ENCODE assay signal across 35 cellular contexts in the genomic region with DNA sequence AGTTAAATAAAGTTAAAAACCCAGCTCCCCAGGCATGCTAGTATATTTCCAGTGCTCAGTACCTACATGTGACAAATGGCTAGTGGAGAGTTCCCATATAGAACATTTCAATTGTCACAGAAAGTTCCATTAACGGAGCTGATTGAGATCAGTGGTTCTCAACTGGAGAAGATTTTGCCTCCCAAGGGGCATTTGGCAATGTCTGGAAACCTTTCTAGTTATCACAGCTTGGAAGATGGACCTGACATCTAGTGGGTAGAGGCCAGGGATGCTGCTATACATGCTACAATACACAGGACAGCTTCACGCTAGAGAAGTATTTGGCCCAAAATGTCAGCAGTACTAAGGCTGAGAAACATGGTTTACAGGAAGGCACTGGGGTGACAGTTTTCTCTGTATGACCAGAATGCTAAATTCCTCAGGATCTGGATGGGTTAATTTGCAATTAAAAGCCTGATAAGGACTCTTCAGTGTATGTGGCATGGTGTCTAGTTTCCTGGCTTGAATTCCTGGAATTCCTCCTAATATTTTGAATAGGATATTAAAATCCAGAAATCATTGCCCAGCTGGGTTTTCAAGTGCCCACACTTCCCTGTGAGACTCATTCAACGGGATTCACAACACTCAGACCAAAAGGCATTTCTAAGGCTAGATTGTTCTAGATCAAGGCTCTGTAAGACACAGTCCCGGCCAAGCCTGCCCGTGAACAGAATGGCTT.
DNase-seq lines count a peak whose midpoint lies in the region; ATAC-seq, FAIRE-seq and TF ChIP-seq lines count a peak whose summit lies in the region.
"Had no signal": no experiment of that assay in that cellular context is flagged by ENCODE, and none has a peak within 500 bp of the region (broad histone marks: within the 10 kb centered on the region; RNA-seq: fewer than 3 reads in every experiment).

No MANE protein-coding gene starts in this region.

- TF ChIP-seq RAD21 in Ishikawa (IDR thresholded peaks at IDR 0.05; ENCODE audit: low read depth): no peak

- H3K36me3 Mint-ChIP-seq in Caco-2 (ENCODE audit: insufficient read depth, unreplicated experiment) (no peaks in the 10 kb centered on the region), endodermal cell (ENCODE audit: low read depth) (no peaks in the 10 kb centered on the region)
- no peaks in the 10 kb centered on the region for H3K36me3 Mint-ChIP-seq in naive thymus-derived CD4-positive, alpha-beta T cell
- H3K36me3 Mint-ChIP-seq: CD8-positive, alpha-beta memory T cell had no signal

- H3K4me1 Mint-ChIP-seq in Caco-2 (ENCODE audit: low read depth, unreplicated experiment) (peaks cover 36% of the 10 kb centered on the region), endodermal cell (peaks cover 32% of the 10 kb centered on the region)
- H3K4me1 Mint-ChIP-seq in naive thymus-derived CD4-positive, alpha-beta T cell: no peaks in the 10 kb centered on the region
- H3K4me1 Mint-ChIP-seq: B cell; CD8-positive, alpha-beta memory T cell; T-helper 17 cell had no signal

- peak overlapping the region; percentile 17 for H3K27ac Mint-ChIP-seq in Caco-2 (ENCODE audit: unreplicated experiment)
- H3K27ac Mint-ChIP-seq in endodermal cell: no peak overlapping the region
- H3K27ac Mint-ChIP-seq in naive thymus-derived CD4-positive, alpha-beta T cell: no peak overlapping the region
- H3K27ac Mint-ChIP-seq: activated T-cell treated with anti-CD3 and anti-CD28 coated beads, Interleukin-2, amount 50 U/mL, for 72 hours; B cell; dendritic cell treated with granulocyte-macrophage colony-stimulating factor and Interleukin-4, amounts not matched to agents 40 ng/mL and 50 ng/mL, for 4 days; T-helper 17 cell had no signal

- no peak overlapping the region for H3K9ac ChIP-seq in endodermal cell (ENCODE audit: extremely low read depth, low read length, poor library complexity, severe bottlenecking)
- no peak overlapping the region for H3K9ac ChIP-seq in mesendoderm (ENCODE audit: low read length)
- H3K9ac ChIP-seq: parathyroid adenoma had no signal

- no peak overlapping the region for H3K4me2 ChIP-seq in mesendoderm (ENCODE audit: low read length)
- H3K4me2 ChIP-seq: smooth muscle cell had no signal

- H2BK15ac ChIP-seq in mesendoderm (replicated peaks; ENCODE audit: low read depth): peak overlapping the region; percentile 5

- H3K79me2 ChIP-seq in mesendoderm (ENCODE audit: control insufficient read depth, insufficient read depth, low read length): no peaks in the 10 kb centered on the region
- H3K79me2 ChIP-seq: parathyroid adenoma had no signal

- peak overlapping the region; percentile 78 for H3K18ac ChIP-seq in mesendoderm (ENCODE audit: low read length)

- no peak for TF ChIP-seq POLR2A in upper lobe of left lung (IDR thresholded peaks at IDR 0.05)

- TF ChIP-seq EP300 in Ishikawa (IDR thresholded peaks at IDR 0.05; ENCODE audit: borderline replicate concordance): no peak
- no peak for TF ChIP-seq EP300 in upper lobe of left lung (IDR thresholded peaks at IDR 0.05)

- H3K27ac ChIP-seq in endodermal cell (ENCODE audit: low read depth, low read length): no peak overlapping the region
- peak overlapping the region; percentile 10 for H3K27ac ChIP-seq in mesendoderm (ENCODE audit: low read depth, low read length)
- H3K27ac ChIP-seq in upper lobe of left lung: no peak overlapping the region
- H3K27ac ChIP-seq in naive thymus-derived CD4-positive, alpha-beta T cell (ENCODE audit: low read depth, low read length): no peak overlapping the region
- H3K27ac ChIP-seq: esophagus muscularis mucosa, heart left ventricle, parathyroid adenoma, right atrium auricular region, SK-N-MC, stomach had no signal

- no peak overlapping the region for H4K5ac ChIP-seq in mesendoderm (ENCODE audit: low read length)

- no peaks in the 10 kb centered on the region for H3K79me1 ChIP-seq in mesendoderm (ENCODE audit: low read length)

- intact Hi-C loops in Caco-2 (cut with micrococcal nuclease; ENCODE audit: unreplicated experiment): no loop called here
- intact Hi-C loops in naive thymus-derived CD4-positive, alpha-beta T cell (cut with micrococcal nuclease): no loop called here

- DNase-seq in Caco-2 (no peak), endodermal cell (peak; percentile 49), mesendoderm (peak; percentile 72), SW480 (ENCODE audit: low spot score) (no peak), upper lobe of left lung (no peak), urothelium cell line (ENCODE audit: low spot score) (no peak)
- no peak for DNase-seq in naive thymus-derived CD4-positive, alpha-beta T cell
- DNase-seq: activated CD4-positive, alpha-beta T cell treated with anti-CD3 and anti-CD28 coated beads, Interleukin-2, amount 50 U/mL, for 4 hours; activated naive CD4-positive, alpha-beta T cell treated with Interleukin-2 at 50 U/mL for 16 hours; activated T-cell treated with anti-CD3 and anti-CD28 coated beads, Interleukin-2, amount 50 U/mL, for 72 hours; CD8-positive, alpha-beta memory T cell; central memory CD4-positive, alpha-beta T cell; foreskin fibroblast; heart left ventricle; KG1; NCI-H1105; NCI-H187 treated with DMSO at 0.1 percent for 48 hours; NCI-H2171; NCI-H510A; RPMI8226; stimulated activated CD4-positive, alpha-beta T cell treated with anti-CD3 and anti-CD28 coated beads, Interleukin-1b, Interleukin-23, amount 100 ng/mL, for 48 hours; stomach; T-helper 17 cell had no signal

- H3K27me3 ChIP-seq in Caco-2 (replicated peaks; ENCODE audit: control insufficient read depth, insufficient read depth, low read length): no peaks in the 10 kb centered on the region
- no peaks in the 10 kb centered on the region for H3K27me3 ChIP-seq in endodermal cell (ENCODE audit: control insufficient read depth, insufficient read depth, low read length, poor library complexity, severe bottlenecking)
- no peaks in the 10 kb centered on the region for H3K27me3 ChIP-seq in mesendoderm (ENCODE audit: insufficient read depth, low read length, poor library complexity)
- no peaks in the 10 kb centered on the region for H3K27me3 ChIP-seq in upper lobe of left lung
- H3K27me3 ChIP-seq in naive thymus-derived CD4-positive, alpha-beta T cell (ENCODE audit: control insufficient read depth in 2 of 2, insufficient read depth in 2 of 2, low read length in 2 of 2): no peaks in the 10 kb centered on the region
- H3K27me3 ChIP-seq: esophagus muscularis mucosa, right atrium auricular region had no signal

- CTCF ChIA-PET in Caco-2 (lab: Charles Lee): no interaction called here
- CTCF ChIA-PET in naive thymus-derived CD4-positive, alpha-beta T cell (lab: Charles Lee): no interaction called here

- H3K36me3 ChIP-seq in Caco-2 (ENCODE audit: control insufficient read depth, insufficient read depth, low read length) (no peaks in the 10 kb centered on the region), endodermal cell (ENCODE audit: control insufficient read depth, insufficient read depth, low read length) (no peaks in the 10 kb centered on the region), mesendoderm (ENCODE audit: control insufficient read depth, insufficient read depth, low read length) (no peaks in the 10 kb centered on the region), upper lobe of left lung (no peaks in the 10 kb centered on the region)
- H3K36me3 ChIP-seq in naive thymus-derived CD4-positive, alpha-beta T cell (ENCODE audit: control insufficient read depth in 2 of 3, insufficient read depth in 3 of 3, low read length in 3 of 3): no peaks in the 10 kb centered on the region
- H3K36me3 ChIP-seq: esophagus muscularis mucosa, heart left ventricle, right atrium auricular region, stomach had no signal

- WGBS in endodermal cell (ENCODE audit: insufficient coverage in 1 of 2, insufficient read length in 1 of 2), 2 experiments: 73 to 81% methylated on average over 4 to 5 of the region's 5 CpGs
- no CpG with 5 or more reads among the region's 5 CpGs for WGBS in mesendoderm (ENCODE audit: extremely low coverage, insufficient coverage, low lambda C conversion rate)
- WGBS in upper lobe of left lung, 2 donors: 65 to 72% methylated on average over 4 to 5 of the region's 5 CpGs

- POLR2A ChIA-PET in Caco-2 (lab: Charles Lee): no interaction called here
- POLR2A ChIA-PET in naive thymus-derived CD4-positive, alpha-beta T cell (lab: Charles Lee): interaction anchor here (0.7 kb wide), 1 partner anchor 50 kb away, joined by 5 read pairs; no protein-coding TSS in a partner anchor

- peaks cover 38% of the 10 kb centered on the region for H3K4me1 ChIP-seq in Caco-2
- H3K4me1 ChIP-seq in endodermal cell (ENCODE audit: control insufficient read depth, insufficient read depth, low read length): peaks cover 11% of the 10 kb centered on the region
- peaks cover 11% of the 10 kb centered on the region for H3K4me1 ChIP-seq in mesendoderm (ENCODE audit: control insufficient read depth, low read depth, low read length)
- H3K4me1 ChIP-seq in upper lobe of left lung: peaks cover 0 to 4% (median 0%) of the 10 kb centered on the region in 4 donors
- H3K4me1 ChIP-seq in naive thymus-derived CD4-positive, alpha-beta T cell (ENCODE audit: control insufficient read depth in 2 of 2, insufficient read depth in 2 of 2, low read length in 2 of 2): no peaks in the 10 kb centered on the region
- H3K4me1 ChIP-seq: esophagus muscularis mucosa, heart left ventricle, parathyroid adenoma, right atrium auricular region, stomach had no signal

- H3K9me3 ChIP-seq in Caco-2 (no peaks in the 10 kb centered on the region), endodermal cell (ENCODE audit: control insufficient read depth, low read length) (no peaks in the 10 kb centered on the region), upper lobe of left lung (no peaks in the 10 kb centered on the region)
- no peaks in the 10 kb centered on the region for H3K9me3 ChIP-seq in naive thymus-derived CD4-positive, alpha-beta T cell (ENCODE audit: control insufficient read depth in 2 of 3, low read length in 3 of 3)
- H3K9me3 ChIP-seq: esophagus muscularis mucosa, right atrium auricular region, stomach had no signal

- H4K8ac ChIP-seq in mesendoderm (ENCODE audit: low read depth, low read length): no peak overlapping the region

- H3K9me3 Mint-ChIP-seq in Caco-2 (ENCODE audit: unreplicated experiment) (no peaks in the 10 kb centered on the region), endodermal cell (no peaks in the 10 kb centered on the region)
- H3K9me3 Mint-ChIP-seq in naive thymus-derived CD4-positive, alpha-beta T cell: peaks cover 0 to 2% (median 0%) of the 10 kb centered on the region in 11 donors
- H3K9me3 Mint-ChIP-seq: activated T-cell treated with anti-CD3 and anti-CD28 coated beads, Interleukin-2, amount 50 U/mL, for 72 hours; CD8-positive, alpha-beta memory T cell; dendritic cell treated with granulocyte-macrophage colony-stimulating factor and Interleukin-4, amounts not matched to agents 40 ng/mL and 50 ng/mL, for 4 days; neural crest cell had no signal

- peak overlapping the region; percentile 84 for H3K4ac ChIP-seq in mesendoderm (ENCODE audit: low read depth, low read length)

- no TSS peak for BruUV-seq in Caco-2 (replicated peaks; lab: Mats Ljungman, UMichigan)

- H3K23ac ChIP-seq in mesendoderm (ENCODE audit: low read length): peak overlapping the region; percentile 38

- H3K4me3 Mint-ChIP-seq in Caco-2 (ENCODE audit: unreplicated experiment) (no peak overlapping the region), endodermal cell (no peak overlapping the region)
- H3K4me3 Mint-ChIP-seq in naive thymus-derived CD4-positive, alpha-beta T cell: no peak overlapping the region
- H3K4me3 Mint-ChIP-seq: activated T-cell treated with anti-CD3 and anti-CD28 coated beads, Interleukin-2, amount 50 U/mL, for 72 hours; B cell; CD8-positive, alpha-beta memory T cell; dendritic cell treated with granulocyte-macrophage colony-stimulating factor and Interleukin-4, amounts not matched to agents 40 ng/mL and 50 ng/mL, for 4 days; neural crest cell; T-helper 17 cell had no signal

- H2BK5ac ChIP-seq in mesendoderm (ENCODE audit: low read length): peak overlapping the region; percentile 39

- H3K4me3 ChIP-seq in Caco-2 (ENCODE audit: low read depth, low read length) (no peak overlapping the region), endodermal cell (ENCODE audit: low read length) (no peak overlapping the region), mesendoderm (ENCODE audit: low read length) (no peak overlapping the region), upper lobe of left lung (no peak overlapping the region)
- no peak overlapping the region for H3K4me3 ChIP-seq in naive thymus-derived CD4-positive, alpha-beta T cell (ENCODE audit: low read length)
- H3K4me3 ChIP-seq: esophagus muscularis mucosa, GM12878, heart left ventricle, right atrium auricular region, SK-N-MC, smooth muscle cell, stomach had no signal

- no peak for TF ChIP-seq CTCF in Caco-2 (IDR thresholded peaks at IDR 0.05; ENCODE audit: insufficient read depth in 1 of 2, low read depth in 1 of 2, low read length in 1 of 2, severe bottlenecking in 1 of 2, unreplicated experiment in 1 of 2)
- no peak for TF ChIP-seq CTCF in endodermal cell (conservative IDR thresholded peaks at IDR 0.05)
- no peak for TF ChIP-seq CTCF in upper lobe of left lung (IDR thresholded peaks at IDR 0.05)

- H3K27me3 Mint-ChIP-seq in Caco-2 (ENCODE audit: insufficient read depth, unreplicated experiment) (no peaks in the 10 kb centered on the region), endodermal cell (ENCODE audit: insufficient read depth) (peaks cover 2% of the 10 kb centered on the region)
- H3K27me3 Mint-ChIP-seq in naive thymus-derived CD4-positive, alpha-beta T cell: peaks cover 0 to 11% (median 0%) of the 10 kb centered on the region in 5 donors
- H3K27me3 Mint-ChIP-seq: B cell; dendritic cell treated with granulocyte-macrophage colony-stimulating factor and Interleukin-4, amounts not matched to agents 40 ng/mL and 50 ng/mL, for 4 days had no signal

- ATAC-seq in upper lobe of left lung (ENCODE audit: low FRiP score in 2 of 2): no peak
- no peak for ATAC-seq in naive thymus-derived CD4-positive, alpha-beta T cell
- ATAC-seq: activated CD4-positive, CD25-positive, alpha-beta regulatory T cell treated with anti-CD3 and anti-CD28 coated beads, Interleukin-2, amount 50 U/mL, for 24 hours; activated T-cell treated with anti-CD3 and anti-CD28 coated beads, Interleukin-2, amount 50 U/mL, for 72 hours; GM12878; heart left ventricle; T-helper 17 cell had no signal

- no peak overlapping the region for H2BK120ac ChIP-seq in mesendoderm (ENCODE audit: low read depth, low read length)

- H3K56ac ChIP-seq in mesendoderm (ENCODE audit: low read length): peak overlapping the region; percentile 66

- H2AK5ac ChIP-seq in mesendoderm (ENCODE audit: low read length): no peak overlapping the region

- no peak for FAIRE-seq in urothelium cell line (lab: Jason Lieb, UNC)
- FAIRE-seq: GM12878, TTC549 had no signal

Comparison
In these comparisons a context has a peak if more than half of its experiments do, and no peak if none do; other contexts are left out.
1. DNase-seq: peak in endodermal cell (single experiment) and mesendoderm (single experiment); none in Caco-2 (0 of 2), SW480 (single experiment), upper lobe of left lung (0 of 2), naive thymus-derived CD4-positive, alpha-beta T cell (0 of 9) and urothelium cell line (single experiment).